8 cellular contexts compared by ENCODE assay signal in the genomic region with DNA sequence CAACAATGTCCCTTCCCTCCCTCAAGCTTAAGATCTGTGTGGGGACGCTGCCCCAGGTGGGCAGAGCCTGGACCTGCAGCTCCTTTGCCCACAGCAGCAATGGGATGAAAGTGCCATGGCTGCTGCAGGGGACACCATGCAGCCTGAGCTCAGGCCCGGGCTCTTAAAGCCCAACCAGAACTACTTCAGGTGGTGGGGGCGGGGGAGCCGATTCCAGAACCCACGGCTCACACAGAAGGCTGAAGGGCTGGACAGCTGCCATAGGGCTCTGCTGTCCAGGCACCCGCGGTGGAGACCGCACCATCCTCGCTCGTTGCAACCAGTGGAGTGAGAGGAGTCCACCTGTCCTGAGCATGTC. TPM values are rescaled to one million over a fixed set of nuclear protein-coding genes. Genes with fewer than 3 reads are reported as not detected.
DNase-seq lines count a peak whose midpoint lies in the region; ATAC-seq, FAIRE-seq and TF ChIP-seq lines count a peak whose summit lies in the region.

No MANE protein-coding gene starts in this region.

- TF ChIP-seq CTCF in HFF-Myc (IDR thresholded peaks at IDR 0.05; ENCODE audit: low read depth, low read length, missing control alignments), result peak; percentile 26
- TF ChIP-seq CTCF in keratinocyte (optimal IDR thresholded peaks at IDR 0.05 in 1 of 3, IDR thresholded peaks at IDR 0.05 in 1 of 3, conservative IDR thresholded peaks at IDR 0.05 in 1 of 3; ENCODE audit: extremely low read depth in 1 of 3, insufficient read depth in 2 of 3, low read length in 3 of 3), result peak; percentile 13 to 47 (median 17)

- H3K27me3 ChIP-seq in keratinocyte (ENCODE audit: control insufficient read depth, extremely low read depth, insufficient read depth, low read length), result no peaks in the 10 kb centered on the region

- DNase-seq in AG20443 (ENCODE audit: low spot score), result peak; percentile 37
- DNase-seq in HFF-Myc (ENCODE audit: extremely low read depth, low read depth), result no peak
- DNase-seq in UCSD-AML1 (lab: John Stamatoyannopoulos, UW; ENCODE audit: unreplicated experiment), result peak; percentile 29
- DNase-seq in keratinocyte (ENCODE audit: low read depth, low spot score), result no peak
- DNase-seq in DMS153 treated with DMSO at 0.1 percent for 48 hours (lab: John Stamatoyannopoulos, UW; ENCODE audit: unreplicated experiment), result no peak
- DNase-seq in NCI-H226, result no peak
- DNase-seq in stimulated activated CD4-positive, alpha-beta T cell treated with anti-CD3 and anti-CD28 coated beads, Interleukin-4, amount 100 ng/mL, for 1 hour, result no peak

- FAIRE-seq in keratinocyte (lab: Jason Lieb, UNC), result no peak

- no peak overlapping the region for H3K9ac ChIP-seq in keratinocyte (ENCODE audit: control insufficient read depth, extremely low read depth, insufficient read depth, low read length)

- no peaks in the 10 kb centered on the region for H3K4me1 ChIP-seq in keratinocyte (ENCODE audit: control insufficient read depth, extremely low read depth, insufficient read depth, low read length)

- no peak overlapping the region for H3K4me2 ChIP-seq in keratinocyte (ENCODE audit: control insufficient read depth, extremely low read depth, insufficient read depth, low read depth, low read length)

- no peak for ATAC-seq in GM21367 (IDR thresholded peaks at IDR 0.05; ENCODE audit: unreplicated experiment)

- H4K20me1 ChIP-seq in keratinocyte (ENCODE audit: control insufficient read depth, extremely low read depth, insufficient read depth, low read length), result peaks cover 3% of the 10 kb centered on the region

- dilution Hi-C loops in keratinocyte (cut with MboI; ENCODE audit: extremely low pct_ligation_motif_present, low sequenced_read_pairs), result no loop called here

- H3K79me2 ChIP-seq in keratinocyte (ENCODE audit: control insufficient read depth, insufficient read depth, low read length), result no peaks in the 10 kb centered on the region

- no peak overlapping the region for H3K4me3 ChIP-seq in HFF-Myc (replicated peaks; ENCODE audit: low read depth, low read length)
- H3K4me3 ChIP-seq in keratinocyte (ENCODE audit: control insufficient read depth in 2 of 3, extremely low read depth in 1 of 3, insufficient read depth in 2 of 3, low read depth in 1 of 3, low read length in 3 of 3), result no peak overlapping the region

- H3K9me3 ChIP-seq in keratinocyte (ENCODE audit: control insufficient read depth, low read depth, low read length), result no peaks in the 10 kb centered on the region

- no peak overlapping the region for H2AFZ ChIP-seq in keratinocyte (ENCODE audit: control insufficient read depth, low read length)

- H3K27ac ChIP-seq in keratinocyte (ENCODE audit: control insufficient read depth, insufficient read depth, low read length), result no peak overlapping the region

- H3K9me1 ChIP-seq in keratinocyte (ENCODE audit: control insufficient read depth, extremely low read depth, insufficient read depth, low read length), result no peaks in the 10 kb centered on the region

- H3K36me3 ChIP-seq in keratinocyte (ENCODE audit: control insufficient read depth in 2 of 2, extremely low read depth in 1 of 2, insufficient read depth in 2 of 2, low read length in 2 of 2), result peaks cover 23 to 27% of the 10 kb centered on the region in 2 experiments

RNA-seq across cellular contexts. Expression of a gene that starts 12.5 kb away (rescaled TPM):
- polyA plus RNA-seq in keratinocyte, result 23.0 to 37.4 TPM (median 27.2 TPM) in 3 replicates
- polyA plus RNA-seq in keratinocyte (2011; ENCODE audit: low read depth), result 19.7 TPM
- polyA plus RNA-seq in keratinocyte (2011; cell fraction: cytosol; rRNA removed), result 23.7 and 47.2 TPM in 2 replicates
- polyA plus RNA-seq in keratinocyte (2011; cell fraction: nucleus; rRNA removed), result 39.0 and 52.3 TPM in 2 replicates
- 56.8 and 68.4 TPM in 2 replicates for polyA plus RNA-seq in keratinocyte (2012; ENCODE audit: low replicate concordance)
- 26.2 to 89.6 TPM (median 35.4 TPM) in 3 replicates for polyA minus RNA-seq in keratinocyte
- 51.0 TPM for polyA minus RNA-seq in keratinocyte (2011; cell fraction: cytosol; rRNA and poly(A)+ RNA removed)
- 34.4 and 40.7 TPM in 2 replicates for polyA minus RNA-seq in keratinocyte (2011; cell fraction: nucleus; rRNA and poly(A)+ RNA removed)

RNA-seq across cellular contexts. Expression of a gene that starts 27.5 kb away (rescaled TPM):
- polyA plus RNA-seq in keratinocyte, result 42.4 to 79.1 TPM (median 47.8 TPM) in 3 replicates
- polyA plus RNA-seq in keratinocyte (2011; ENCODE audit: low read depth), result 65.8 TPM
- polyA plus RNA-seq in keratinocyte (2011; cell fraction: cytosol; rRNA removed), result 51.4 and 56.5 TPM in 2 replicates
- polyA plus RNA-seq in keratinocyte (2011; cell fraction: nucleus; rRNA removed), result 80.8 and 94.6 TPM in 2 replicates
- polyA plus RNA-seq in keratinocyte (2012; ENCODE audit: low replicate concordance), result 46.6 and 49.6 TPM in 2 replicates
- polyA minus RNA-seq in keratinocyte, result 61.7 to 195 TPM (median 70.1 TPM) in 3 replicates
- polyA minus RNA-seq in keratinocyte (2011; cell fraction: cytosol; rRNA and poly(A)+ RNA removed), result 124 TPM
- polyA minus RNA-seq in keratinocyte (2011; cell fraction: nucleus; rRNA and poly(A)+ RNA removed), result 63.0 and 72.7 TPM in 2 replicates

RNA-seq across cellular contexts. Expression of a gene that starts 55.5 kb away (rescaled TPM):
- polyA plus RNA-seq in keratinocyte, result 42.1 to 73.0 TPM (median 70.8 TPM) in 3 replicates
- 14.6 TPM for polyA plus RNA-seq in keratinocyte (2011; ENCODE audit: low read depth)
- polyA plus RNA-seq in keratinocyte (2011; cell fraction: cytosol; rRNA removed), result 25.9 and 74.4 TPM in 2 replicates
- polyA plus RNA-seq in keratinocyte (2011; cell fraction: nucleus; rRNA removed), result 97.5 and 133 TPM in 2 replicates
- 53.2 and 84.1 TPM in 2 replicates for polyA plus RNA-seq in keratinocyte (2012; ENCODE audit: low replicate concordance)
- polyA minus RNA-seq in keratinocyte, result 45.2 to 67.9 TPM (median 59.9 TPM) in 3 replicates
- polyA minus RNA-seq in keratinocyte (2011; cell fraction: cytosol; rRNA and poly(A)+ RNA removed), result 67.5 TPM
- polyA minus RNA-seq in keratinocyte (2011; cell fraction: nucleus; rRNA and poly(A)+ RNA removed), result 28.2 and 31.7 TPM in 2 replicates

RNA-seq across cellular contexts. Expression of a gene that starts 55.8 kb away (rescaled TPM):
- polyA plus RNA-seq in keratinocyte, result 145 to 308 TPM (median 245 TPM) in 3 replicates
- polyA plus RNA-seq in keratinocyte (2011; ENCODE audit: low read depth), result 53.9 TPM
- polyA plus RNA-seq in keratinocyte (2011; cell fraction: cytosol; rRNA removed), result 254 and 686 TPM in 2 replicates
- polyA plus RNA-seq in keratinocyte (2011; cell fraction: nucleus; rRNA removed), result 57.9 and 117 TPM in 2 replicates
- polyA plus RNA-seq in keratinocyte (2012; ENCODE audit: low replicate concordance), result 439 and 595 TPM in 2 replicates
- 169 to 422 TPM (median 281 TPM) in 3 replicates for polyA minus RNA-seq in keratinocyte
- 635 TPM for polyA minus RNA-seq in keratinocyte (2011; cell fraction: cytosol; rRNA and poly(A)+ RNA removed)
- 83.4 and 100 TPM in 2 replicates for polyA minus RNA-seq in keratinocyte (2011; cell fraction: nucleus; rRNA and poly(A)+ RNA removed)

Comparison
In these comparisons a context has a peak if more than half of its experiments do, and no peak if none do; other contexts are left out.
1. DNase-seq: peak in AG20443 (single experiment) and UCSD-AML1 (single experiment); none in HFF-Myc (single experiment), keratinocyte (single experiment), DMS153 treated with DMSO at 0.1 percent for 48 hours (single experiment), NCI-H226 (single experiment) and stimulated activated CD4-positive, alpha-beta T cell treated with anti-CD3 and anti-CD28 coated beads, Interleukin-4, amount 100 ng/mL, for 1 hour (single experiment).